Comparison of ENCODE assay signal across 18 cellular contexts in the genomic region with DNA sequence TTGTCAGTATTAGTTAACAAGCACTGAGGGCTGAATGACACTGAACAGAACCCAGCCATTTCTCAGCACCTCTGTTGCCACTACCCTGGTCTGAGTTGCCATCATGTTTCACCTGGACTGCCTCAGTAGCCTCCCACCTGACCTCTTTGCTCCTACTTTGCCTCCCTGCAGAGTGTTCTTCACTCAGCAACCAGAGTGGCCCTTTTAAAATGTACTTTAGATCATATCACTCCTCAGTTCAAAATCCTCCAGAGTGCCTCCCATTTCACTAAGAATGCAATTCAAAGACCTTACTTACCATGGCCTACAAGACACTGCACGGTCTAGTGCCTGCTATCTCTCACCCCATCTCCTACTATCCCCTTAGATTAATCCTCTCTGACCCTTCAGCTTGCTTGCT.
"Had no signal": no experiment of that assay in that cellular context is flagged by ENCODE, and none has a peak within 500 bp of the region (broad histone marks: within the 10 kb centered on the region; RNA-seq: fewer than 3 reads in every experiment).

No MANE protein-coding gene starts in this region.

- H3K27ac ChIP-seq: coronary artery, heart left ventricle, neutrophil, psoas muscle, skin epidermis, stomach, thoracic aorta, uterus had no signal

- H3K27me3 ChIP-seq: heart left ventricle, neutrophil, sigmoid colon, stomach, uterus had no signal

- H3K36me3 ChIP-seq: heart left ventricle, neutrophil, sigmoid colon, stomach, thoracic aorta, uterus had no signal

- ATAC-seq: heart left ventricle; naive thymus-derived CD4-positive, alpha-beta T cell; psoas muscle had no signal

- H3K9me3 ChIP-seq: heart left ventricle, neutrophil, psoas muscle, sigmoid colon, stomach, thoracic aorta, uterus had no signal

- DNase-seq: effector CD4-positive, alpha-beta T cell; heart left ventricle; hippocampal formation; kidney glomerular epithelial cell; mammary epithelial cell; naive thymus-derived CD4-positive, alpha-beta T cell; psoas muscle; retina; sigmoid colon; stimulated activated CD4-positive, alpha-beta T cell treated with anti-CD3 and anti-CD28 coated beads, Interleukin-2, amount 100 ng/mL, for 24 hours; stimulated activated naive CD4-positive, alpha-beta T cell; stomach; trophoblast cell; uterus had no signal

- H3K4me3 ChIP-seq: coronary artery, heart left ventricle, psoas muscle, sigmoid colon, skin epidermis, stomach, thoracic aorta, uterus had no signal
